31 cellular contexts compared by ENCODE assay signal in genomic region chr20:49140834-49141233, GRCh38. TPM values are rescaled to one million over a fixed set of nuclear protein-coding genes. Genes with fewer than 3 reads are reported as not detected.
DNase-seq lines count a peak whose midpoint lies in the region; ATAC-seq and TF ChIP-seq lines count a peak whose summit lies in the region.
"Had no signal": no experiment of that assay in that cellular context is flagged by ENCODE, and none has a peak within 500 bp of the region (broad histone marks: within the 10 kb centered on the region; RNA-seq: fewer than 3 reads in every experiment).

No MANE protein-coding gene starts in this region.

- no peaks in the 10 kb centered on the region for H3K27me3 ChIP-seq in SK-N-SH (ENCODE audit: insufficient read depth)
- no peaks in the 10 kb centered on the region for H3K27me3 ChIP-seq in thyroid gland
- H3K27me3 ChIP-seq: left lung, neutrophil had no signal

- intact Hi-C loops in thyroid gland (cut with DNase I), result no loop called here

- WGBS in SK-N-SH (ENCODE audit: low lambda C conversion rate), result 93% methylated on average over 2 of the region's 2 CpGs
- WGBS in thyroid gland, 2 donors, result 34 to 42% methylated on average over 2 of the region's 2 CpGs

- CTCF ChIA-PET in SK-N-SH (lab: Yijun Ruan, JAX), result interaction anchor here (0.5 kb wide), 1 partner anchor 15 kb away, joined by 3 read pairs; no protein-coding TSS in a partner anchor

- TF ChIP-seq POLR2A in thyroid gland (IDR thresholded peaks at IDR 0.05), result no peak

- no peak overlapping the region for H2AFZ ChIP-seq in SK-N-SH (ENCODE audit: low read depth)

- peaks cover 6% of the 10 kb centered on the region for H4K20me1 ChIP-seq in SK-N-SH (ENCODE audit: insufficient read depth)

- no peak for TF ChIP-seq EP300 in SK-N-SH (IDR thresholded peaks at IDR 0.05; ENCODE audit: borderline replicate concordance in 1 of 2, low read depth in 1 of 2, low read length in 1 of 2)

- peak; percentile 67 for ATAC-seq in SK-N-SH treated with all-trans-retinoic acid at 6 μM for 48 hours
- ATAC-seq in GM19467 (IDR thresholded peaks at IDR 0.05; ENCODE audit: unreplicated experiment), result no peak
- no peak for ATAC-seq in HG03045 (IDR thresholded peaks at IDR 0.05; ENCODE audit: unreplicated experiment)
- ATAC-seq: activated naive CD4-positive, alpha-beta T cell treated with anti-CD3 and anti-CD28 coated beads, Interleukin-2, amount 50 U/mL, for 72 hours; left lung; sciatic nerve; stimulated activated effector memory CD8-positive, alpha-beta T cell treated with anti-CD3 and anti-CD28 coated beads, Interleukin-12 subunit alpha, Interleukin-12 subunit beta, amount 100 ng/mL, for 72 hours had no signal

- peaks cover 14% of the 10 kb centered on the region for H3F3A ChIP-seq in SK-N-SH (replicated peaks; ENCODE audit: insufficient read depth)

- peaks cover 87% of the 10 kb centered on the region for H3K79me2 ChIP-seq in SK-N-SH (ENCODE audit: insufficient read depth)

- no peaks in the 10 kb centered on the region for H3K4me1 ChIP-seq in SK-N-SH (ENCODE audit: control insufficient read depth in 1 of 2, insufficient read depth in 2 of 2, low read depth in 1 of 2, low read length in 1 of 2)
- H3K4me1 ChIP-seq in thyroid gland, result peaks cover 0 to 9% of the 10 kb centered on the region in 2 donors

- no peaks in the 10 kb centered on the region for H3K9me2 ChIP-seq in SK-N-SH

- no peak overlapping the region for H3K9ac ChIP-seq in SK-N-SH

- H3K27ac ChIP-seq in SK-N-SH (ENCODE audit: low read depth in 2 of 2, low read length in 1 of 2) (no peak overlapping the region; a peak in 1 of 4 replicates), thyroid gland (peak overlapping the region in 2 of 3 donors; percentile 27 to 63)
- H3K27ac ChIP-seq: left lung, neutrophil, WERI-Rb-1 had no signal

- no peak for TF ChIP-seq RAD21 in SK-N-SH (IDR thresholded peaks at IDR 0.05; ENCODE audit: low read length)

- H3K9me3 ChIP-seq in SK-N-SH (no peaks in the 10 kb centered on the region), thyroid gland (no peaks in the 10 kb centered on the region)
- H3K9me3 ChIP-seq: left lung, neutrophil had no signal

- no peak overlapping the region for H3K4me2 ChIP-seq in SK-N-SH

- H3K36me3 ChIP-seq in SK-N-SH (replicated peaks in 1 of 2; ENCODE audit: control insufficient read depth in 1 of 2, insufficient read depth in 2 of 2, low read length in 1 of 2) (peaks cover 14 to 39% of the 10 kb centered on the region in 2 experiments), thyroid gland (peaks cover 0 to 23% of the 10 kb centered on the region in 2 donors)

- no peak for DNase-seq in SK-N-SH
- peak; percentile 79 for DNase-seq in NCI-H2171 treated with DMSO at 0.1 percent for 48 hours (lab: John Stamatoyannopoulos, UW)
- peak; percentile 20 for DNase-seq in fibroblast of the aortic adventitia (ENCODE audit: low read depth)
- DNase-seq in thyroid gland, result no peak
- no peak for DNase-seq in epidermal melanocyte (ENCODE audit: insufficient read length, low spot score)
- DNase-seq: 8988T; activated CD4-positive, alpha-beta T cell treated with anti-CD3 and anti-CD28 coated beads, Interleukin-2, amount 10 ng/mL, durations not matched to agents 24 days and 14 days; activated CD8-positive, alpha-beta memory T cell treated with anti-CD3 and anti-CD28 coated beads for 24 hours; activated effector memory CD4-positive, alpha-beta T cell treated with Interleukin-2 at 50 U/mL for 16 hours; activated T-cell treated with anti-CD3 and anti-CD28 coated beads for 4 hours; amygdala; glutamatergic neuron; H7; left lung; mesendoderm; NCI-H1436 treated with DMSO at 0.1 percent for 48 hours; NCI-H2107; NCI-H446; NCI-H774; SHP77 treated with DMSO at 0.1 percent for 48 hours; SW 1271; T-helper 9 cell; trophoblast cell; WERI-Rb-1 had no signal

- POLR2A ChIA-PET in SK-N-SH (lab: Yijun Ruan, JAX), result no interaction called here

- H3K4me3 ChIP-seq in SK-N-SH (ENCODE audit: low read depth in 2 of 2, low read length in 1 of 2) (no peak overlapping the region), fibroblast of the aortic adventitia (ENCODE audit: low read depth, low read length) (no peak overlapping the region), thyroid gland (replicated peaks in 1 of 3) (no peak overlapping the region)
- H3K4me3 ChIP-seq: left lung had no signal

- TF ChIP-seq CTCF in SK-N-SH (IDR thresholded peaks at IDR 0.05) (no peak), fibroblast of the aortic adventitia (IDR thresholded peaks at IDR 0.05; ENCODE audit: insufficient read depth, low read length) (no peak), thyroid gland (IDR thresholded peaks at IDR 0.05) (no peak)

TF ChIP-seq in SK-N-SH treated with all-trans-retinoic acid at 6 μM for 48 hours, 23 proteins besides CTCF, POLR2A, EP300 and RAD21 (continues in another document):
- TF ChIP-seq TSHZ2 (CRISPR knock-in tag; IDR thresholded peaks at IDR 0.05), result no peak
- no peak for TF ChIP-seq ZNF70 (CRISPR knock-in tag; IDR thresholded peaks at IDR 0.05)
- no peak for TF ChIP-seq CREB5 (CRISPR knock-in tag; IDR thresholded peaks at IDR 0.05; ENCODE audit: low read depth)

TF ChIP-seq in SK-N-SH, 30 proteins besides CTCF, POLR2A, EP300 and RAD21:
- TF ChIP-seq RCOR1 (IDR thresholded peaks at IDR 0.05; ENCODE audit: low read length), result no peak
- TF ChIP-seq USF1 (IDR thresholded peaks at IDR 0.05; ENCODE audit: borderline replicate concordance, low read depth), result no peak
- no peak for TF ChIP-seq CHD2 (IDR thresholded peaks at IDR 0.05; ENCODE audit: low read length, partially characterized antibody)
- TF ChIP-seq TEAD4 (IDR thresholded peaks at IDR 0.05; ENCODE audit: borderline replicate concordance, insufficient read depth), result no peak
- TF ChIP-seq FOXM1 (IDR thresholded peaks at IDR 0.05; ENCODE audit: low read depth), result no peak
- no peak for TF ChIP-seq GATA2 (CRISPR knock-in tag; IDR thresholded peaks at IDR 0.05)

RNA-seq across cellular contexts. Expression of gene STAU1, which starts 47.3 kb away (rescaled TPM):
- polyA plus RNA-seq in SK-N-SH (2012; rRNA removed), result 45.2 and 48.2 TPM in 2 replicates
- polyA plus RNA-seq in SK-N-SH (2012; cell fraction: cytosol; rRNA removed), result 53.4 and 58.2 TPM in 2 replicates
- 28.8 and 37.1 TPM in 2 replicates for polyA plus RNA-seq in SK-N-SH (2012; cell fraction: nucleus; rRNA removed)
- 60.0 and 63.8 TPM in 2 replicates for total RNA-seq in fibroblast of the aortic adventitia (ENCODE audit: low replicate concordance)
- total RNA-seq in thyroid gland, result 100 to 1,000 TPM; 154 to 231 (median 167) TPM

Comparison
In these comparisons a context has a peak if more than half of its experiments do, and no peak if none do; other contexts are left out.
1. DNase-seq: peak in NCI-H2171 treated with DMSO at 0.1 percent for 48 hours (single experiment) and fibroblast of the aortic adventitia (single experiment); none in SK-N-SH (single experiment), thyroid gland (0 of 2) and epidermal melanocyte (single experiment).
2. H3K27ac ChIP-seq: peak in thyroid gland (2 of 3); none in SK-N-SH (0 of 2).